ENCODE assay signal across 12 cellular contexts in the genomic region with DNA sequence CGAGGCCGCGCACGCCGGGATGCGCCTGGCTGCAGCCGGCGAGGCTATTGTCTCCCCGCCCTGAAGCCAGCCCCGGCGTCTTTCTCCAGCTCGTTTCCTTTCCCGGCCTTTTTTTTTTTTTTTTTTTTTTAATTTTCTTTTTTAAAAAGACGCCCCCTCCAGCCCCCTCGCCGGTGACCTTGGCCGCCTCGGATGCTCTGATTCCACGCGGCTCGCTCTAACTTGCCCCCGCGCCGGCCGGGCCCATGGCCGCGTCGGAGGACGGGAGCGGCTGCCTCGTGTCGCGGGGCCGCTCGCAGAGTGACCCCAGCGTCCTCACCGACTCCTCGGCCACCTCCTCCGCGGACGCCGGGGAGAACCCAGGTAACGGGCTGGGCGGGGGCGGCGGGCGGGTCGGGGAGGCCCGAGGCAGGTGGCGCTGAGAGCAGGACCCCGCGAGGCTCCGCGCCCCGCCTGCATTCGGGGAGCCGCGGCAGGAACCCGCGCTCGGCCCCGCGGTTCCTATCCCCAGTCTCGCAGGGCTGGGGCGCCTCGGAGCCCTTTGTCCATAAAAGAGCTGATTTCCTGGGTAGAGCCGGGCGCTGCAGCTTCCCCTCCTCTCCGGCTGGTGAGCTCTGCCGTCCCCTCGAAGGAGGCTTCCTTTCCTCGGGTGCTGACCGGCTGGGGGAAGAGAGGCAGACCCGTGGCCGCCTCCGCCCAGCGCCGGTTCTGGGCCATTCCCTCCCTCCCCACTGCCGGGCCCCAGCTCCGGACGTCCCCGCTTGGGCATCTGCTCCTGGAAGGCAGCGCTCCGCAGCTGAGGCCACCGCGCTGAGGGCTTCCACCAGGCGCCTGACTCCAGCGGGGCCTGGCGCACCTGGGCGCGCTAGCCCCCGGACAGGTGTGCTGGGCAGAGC. TPM values are rescaled to one million over a fixed set of nuclear protein-coding genes. Genes with fewer than 3 reads are reported as not detected.
A peak's percentile ranks its signal among the peaks of the same experiment; 100 is the strongest.
DNase-seq lines count a peak whose midpoint lies in the region; ATAC-seq and TF ChIP-seq lines count a peak whose summit lies in the region.
"Had no signal": no experiment of that assay in that cellular context is flagged by ENCODE, and none has a peak within 500 bp of the region (broad histone marks: within the 10 kb centered on the region; RNA-seq: fewer than 3 reads in every experiment).

No MANE protein-coding gene starts in this region.

- no peak for ATAC-seq in HG03520 (IDR thresholded peaks at IDR 0.05; ENCODE audit: unreplicated experiment)
- ATAC-seq in GM21619 (IDR thresholded peaks at IDR 0.05; ENCODE audit: unreplicated experiment) = no peak
- ATAC-seq: psoas muscle had no signal

- H3K4me3 ChIP-seq in coronary artery (peak overlapping the region; percentile 61), iPS-18c (ENCODE audit: insufficient read depth, low read depth, low read length) (peak overlapping the region; percentile 50)
- H3K4me3 ChIP-seq: psoas muscle, thyroid gland had no signal

- H3K27ac ChIP-seq in coronary artery (no peak overlapping the region), temporal lobe (ENCODE audit: low read depth, low read length) (peak overlapping the region; percentile 91)
- H3K27ac ChIP-seq: psoas muscle, thyroid gland had no signal

- DNase-seq in DMS79 treated with DMSO at 0.1 percent for 48 hours (lab: John Stamatoyannopoulos, UW) (peak; percentile 39), DMS79 (lab: John Stamatoyannopoulos, UW) (no peak), coronary artery (ENCODE audit: low spot score) (no peak), MV-4-11 (lab: John Stamatoyannopoulos, UW) (no peak)
- DNase-seq: HCEC 1CT, psoas muscle had no signal

- H3K9me3 ChIP-seq in iPS-18c (ENCODE audit: control insufficient read depth, insufficient read depth, low read length) = peaks cover 2% of the 10 kb centered on the region
- H3K9me3 ChIP-seq: psoas muscle, thyroid gland had no signal

- TF ChIP-seq CTCF in coronary artery (IDR thresholded peaks at IDR 0.05) = no peak

RNA-seq across cellular contexts. Expression of a gene that starts 0.7 kb away (rescaled TPM):
- total RNA-seq in temporal lobe = 31.0 TPM
- total RNA-seq: kidney epithelial cell had no signal
